ENCODE assay signal across 13 cellular contexts in genomic region chr9:93128715-93129224, GRCh38. TPM values are rescaled to one million over a fixed set of nuclear protein-coding genes. Genes with fewer than 3 reads are reported as not detected.
DNase-seq lines count a peak whose midpoint lies in the region; ATAC-seq, FAIRE-seq and TF ChIP-seq lines count a peak whose summit lies in the region.
"Had no signal": no experiment of that assay in that cellular context is flagged by ENCODE, and none has a peak within 500 bp of the region (broad histone marks: within the 10 kb centered on the region; RNA-seq: fewer than 3 reads in every experiment).

No MANE protein-coding gene starts in this region.

- CTCF ChIA-PET in activated CD4-positive, alpha-beta T cell treated with anti-CD3 and anti-CD28 coated beads for 36 hours (lab: Charles Lee), result interaction anchor here (2.5 kb wide), 1 partner anchor 20 kb away, joined by 12 read pairs; no protein-coding TSS in a partner anchor
- CTCF ChIA-PET in RWPE1 (lab: Yijun Ruan, JAX) (interaction anchor here (1.4 kb wide), 1 partner anchor 9 kb away, joined by 4 read pairs; no protein-coding TSS in a partner anchor), endothelial cell of umbilical vein (lab: Charles Lee) (interaction anchor here (0.9 to 5.7 kb wide), 8 partner anchors 9 to 125 kb away, joined by 3 to 52 read pairs (median 5); partner anchors contain the start of gene CARD19)

- H3K79me2 ChIP-seq in endothelial cell of umbilical vein (ENCODE audit: control insufficient read depth, insufficient read depth, low read length), result peaks cover 13% of the 10 kb centered on the region

- H3K9me1 ChIP-seq in endothelial cell of umbilical vein (replicated peaks; ENCODE audit: control insufficient read depth, extremely low read depth, insufficient read depth, low read length), result no peaks in the 10 kb centered on the region

- POLR2A ChIA-PET in activated CD4-positive, alpha-beta T cell treated with anti-CD3 and anti-CD28 coated beads for 36 hours (lab: Charles Lee), result no interaction called here
- POLR2A ChIA-PET in RWPE1 (lab: Yijun Ruan, JAX; ENCODE audit: low non-redundant PET), result no interaction called here
- POLR2A ChIA-PET in endothelial cell of umbilical vein (lab: Charles Lee), result interaction anchor here (1.5 to 1.8 kb wide), 2 partner anchors 9 to 438 kb away, joined by 3 to 9 read pairs; no protein-coding TSS in a partner anchor

- H3K9me3 ChIP-seq in endothelial cell of umbilical vein (replicated peaks; ENCODE audit: control insufficient read depth, insufficient read depth, low read length) (no peaks in the 10 kb centered on the region), skeletal muscle tissue (ENCODE audit: control insufficient read depth in 3 of 3, low read length in 3 of 3) (no peaks in the 10 kb centered on the region)

- FAIRE-seq in endothelial cell of umbilical vein (lab: Jason Lieb, UNC), result no peak
- FAIRE-seq: A204.1 had no signal

- H3K4me1 ChIP-seq in endothelial cell of umbilical vein (ENCODE audit: control insufficient read depth, extremely low read depth, insufficient read depth, low read length), result peaks cover 65% of the 10 kb centered on the region
- peaks cover 70 to 77% (median 75%) of the 10 kb centered on the region in 3 donors for H3K4me1 ChIP-seq in skeletal muscle tissue (ENCODE audit: control insufficient read depth in 3 of 3, insufficient read depth in 3 of 3, low read length in 3 of 3)

- no TSS peak for BruUV-seq in endothelial cell of umbilical vein (replicated peaks; lab: Mats Ljungman, UMichigan)

- intact Hi-C loops in activated CD4-positive, alpha-beta T cell treated with anti-CD3 and anti-CD28 coated beads for 36 hours (cut with DNase I, micrococcal nuclease), result no loop called here
- intact Hi-C loops in endothelial cell of umbilical vein (cut with micrococcal nuclease), result loop anchor here (1.0 kb wide), 1 partner anchor 8 kb away; no protein-coding TSS in a partner anchor

- H3K27ac ChIP-seq in RWPE1, result peak overlapping the region; percentile 94
- peak overlapping the region; percentile 51 for H3K27ac ChIP-seq in endothelial cell of umbilical vein (ENCODE audit: insufficient read depth, low read depth, low read length)
- H3K27ac ChIP-seq in skeletal muscle tissue (ENCODE audit: low read depth, low read length), result peak overlapping the region; percentile 70
- H3K27ac ChIP-seq: cardiac muscle cell had no signal

- no peak for DNase-seq in activated CD4-positive, alpha-beta T cell treated with anti-CD3 and anti-CD28 coated beads for 36 hours
- no peak for DNase-seq in activated CD4-positive, alpha-beta T cell treated with anti-CD3 and anti-CD28 coated beads for 4 hours
- DNase-seq in RWPE1 (ENCODE audit: low spot score) (no peak), endothelial cell of umbilical vein (ENCODE audit: low read depth, low spot score) (no peak), H7 (no peak), NOMO-1 treated with dmso at 0.1 percent for 144 hours (lab: John Stamatoyannopoulos, UW; ENCODE audit: unreplicated experiment) (no peak)
- DNase-seq: KBM-7, NCI-H146, NCI-H510A treated with DMSO at 0.1 percent for 48 hours had no signal

- H2AFZ ChIP-seq in endothelial cell of umbilical vein (ENCODE audit: low read depth, low read length), result no peak overlapping the region

- TF ChIP-seq POLR2A in endothelial cell of umbilical vein (IDR thresholded peaks at IDR 0.05; ENCODE audit: low read depth, low read length), result no peak

- no peaks in the 10 kb centered on the region for H3K27me3 Mint-ChIP-seq in activated CD4-positive, alpha-beta T cell treated with anti-CD3 and anti-CD28 coated beads for 36 hours

- no peak overlapping the region for H3K4me3 Mint-ChIP-seq in activated CD4-positive, alpha-beta T cell treated with anti-CD3 and anti-CD28 coated beads for 36 hours

- H3K36me3 ChIP-seq in endothelial cell of umbilical vein (ENCODE audit: control insufficient read depth in 2 of 2, extremely low read depth in 1 of 2, insufficient read depth in 2 of 2, low read length in 2 of 2) (peaks cover 0 to 8% of the 10 kb centered on the region in 2 experiments), skeletal muscle tissue (ENCODE audit: control insufficient read depth in 3 of 3, insufficient read depth in 3 of 3, low read length in 3 of 3) (peaks cover 8 to 15% (median 11%) of the 10 kb centered on the region in 3 donors), H7 (replicated peaks; ENCODE audit: control insufficient read depth, insufficient read depth, low read length) (peaks cover under 1% of the 10 kb centered on the region)
- H3K36me3 ChIP-seq: cardiac muscle cell had no signal

- peaks cover 36% of the 10 kb centered on the region for H3K36me3 Mint-ChIP-seq in activated CD4-positive, alpha-beta T cell treated with anti-CD3 and anti-CD28 coated beads for 36 hours (ENCODE audit: low read depth)

- H3K4me3 ChIP-seq in endothelial cell of umbilical vein (replicated peaks in 1 of 3; ENCODE audit: insufficient read depth in 1 of 3, low read depth in 1 of 3, low read length in 3 of 3) (no peak overlapping the region), skeletal muscle tissue (ENCODE audit: low read length in 3 of 3) (no peak overlapping the region), H7 (ENCODE audit: insufficient read depth, low read depth, low read length) (no peak overlapping the region)
- H3K4me3 ChIP-seq: cardiac muscle cell had no signal

- H3K9ac ChIP-seq in endothelial cell of umbilical vein (replicated peaks; ENCODE audit: extremely low read depth, insufficient read depth, low read length) (no peak overlapping the region), skeletal muscle tissue (ENCODE audit: low read depth in 1 of 3, low read length in 3 of 3) (peak overlapping the region in 2 of 3 donors; percentile 61 to 66)

- peaks cover 67% of the 10 kb centered on the region for H3K4me1 Mint-ChIP-seq in activated CD4-positive, alpha-beta T cell treated with anti-CD3 and anti-CD28 coated beads for 36 hours

- ATAC-seq in activated CD4-positive, alpha-beta T cell treated with anti-CD3 and anti-CD28 coated beads for 36 hours, result no peak
- ATAC-seq in HG02588 (IDR thresholded peaks at IDR 0.05; ENCODE audit: unreplicated experiment), result no peak

- H3K9me3 Mint-ChIP-seq in activated CD4-positive, alpha-beta T cell treated with anti-CD3 and anti-CD28 coated beads for 36 hours (ENCODE audit: low read depth), result no peaks in the 10 kb centered on the region

- dilution Hi-C loops in endothelial cell of umbilical vein (cut with MboI; ENCODE audit: extremely low pct_ligation_motif_present, low sequenced_read_pairs), result no loop called here

- TF ChIP-seq CTCF in RWPE1 (conservative IDR thresholded peaks at IDR 0.05; ENCODE audit: low read depth) (no peak), endothelial cell of umbilical vein (IDR thresholded peaks at IDR 0.05; ENCODE audit: extremely low read depth in 1 of 2, insufficient read depth in 1 of 2, low read depth in 1 of 2, low read length in 2 of 2) (no peak)

- H3K4me2 ChIP-seq in endothelial cell of umbilical vein (ENCODE audit: insufficient read depth, low read length), result no peak overlapping the region

- peak overlapping the region; percentile 59 for H3K27ac Mint-ChIP-seq in activated CD4-positive, alpha-beta T cell treated with anti-CD3 and anti-CD28 coated beads for 36 hours

- H4K20me1 ChIP-seq in endothelial cell of umbilical vein (replicated peaks; ENCODE audit: control insufficient read depth, extremely low read depth, insufficient read depth, low read length), result no peaks in the 10 kb centered on the region

- no peaks in the 10 kb centered on the region for H3K27me3 ChIP-seq in endothelial cell of umbilical vein (ENCODE audit: control insufficient read depth in 2 of 2, insufficient read depth in 2 of 2, low read length in 2 of 2)
- H3K27me3 ChIP-seq in skeletal muscle tissue (ENCODE audit: control insufficient read depth in 3 of 3, insufficient read depth in 3 of 3, low read length in 3 of 3), result no peaks in the 10 kb centered on the region
- H3K27me3 ChIP-seq in H7 (ENCODE audit: control insufficient read depth, insufficient read depth, low read length), result no peaks in the 10 kb centered on the region
- H3K27me3 ChIP-seq: cardiac muscle cell had no signal

RNA-seq across cellular contexts. Expression of gene NINJ1, which starts 5.3 kb away (rescaled TPM):
- total RNA-seq in activated CD4-positive, alpha-beta T cell treated with anti-CD3 and anti-CD28 coated beads for 36 hours, result 100 to 1,000 TPM in 1 of 2 experiments, 10 to 100 TPM in 1; 77.4 to 108 TPM
- 31.5 and 42.2 TPM in 2 replicates for total RNA-seq in endothelial cell of umbilical vein
- 57.7 and 75.4 TPM in 2 replicates for polyA plus RNA-seq in endothelial cell of umbilical vein
- polyA plus RNA-seq in endothelial cell of umbilical vein (2011; cell fraction: cytosol; rRNA removed), result 41.6 and 45.2 TPM in 2 replicates
- 13.5 and 16.1 TPM in 2 replicates for polyA plus RNA-seq in endothelial cell of umbilical vein (2011; cell fraction: nucleus; rRNA removed)
- 47.0 and 62.3 TPM in 2 replicates for polyA plus RNA-seq in endothelial cell of umbilical vein (2012)
- 17.9 and 23.1 TPM in 2 replicates for polyA minus RNA-seq in endothelial cell of umbilical vein
- polyA minus RNA-seq in endothelial cell of umbilical vein (2011; cell fraction: cytosol; rRNA and poly(A)+ RNA removed), result 9.3 TPM
- polyA minus RNA-seq in endothelial cell of umbilical vein (2011; cell fraction: nucleus; rRNA and poly(A)+ RNA removed), result 6.6 and 11.2 TPM in 2 replicates
- 20.9 TPM for total RNA-seq in skeletal muscle tissue
- total RNA-seq in H7 (2014; rRNA removed; shearing (Covaris generic)), result 44.6 and 45.3 TPM in 2 replicates

RNA-seq across cellular contexts. Expression of gene CARD19, which starts 32.8 kb away (rescaled TPM):
- total RNA-seq in activated CD4-positive, alpha-beta T cell treated with anti-CD3 and anti-CD28 coated beads for 36 hours, result 10 to 100 TPM; 39.6 to 44.4 TPM
- total RNA-seq in endothelial cell of umbilical vein (45.7 and 58.4 TPM in 2 replicates), skeletal muscle tissue (24.5 TPM)
- 148 and 238 TPM in 2 replicates for polyA plus RNA-seq in endothelial cell of umbilical vein
- 73.7 and 99.6 TPM in 2 replicates for polyA plus RNA-seq in endothelial cell of umbilical vein (2011; cell fraction: cytosol; rRNA removed)
- 77.8 and 80.0 TPM in 2 replicates for polyA plus RNA-seq in endothelial cell of umbilical vein (2011; cell fraction: nucleus; rRNA removed)
- 44.0 and 78.6 TPM in 2 replicates for polyA plus RNA-seq in endothelial cell of umbilical vein (2012)
- polyA minus RNA-seq in endothelial cell of umbilical vein, result 25.4 and 36.1 TPM in 2 replicates
- polyA minus RNA-seq in endothelial cell of umbilical vein (2011; cell fraction: cytosol; rRNA and poly(A)+ RNA removed), result 7.7 TPM
- polyA minus RNA-seq in endothelial cell of umbilical vein (2011; cell fraction: nucleus; rRNA and poly(A)+ RNA removed), result 18.2 and 21.8 TPM in 2 replicates
- total RNA-seq in H7 (2014; rRNA removed; shearing (Covaris generic)), result 46.5 and 69.8 TPM in 2 replicates

RNA-seq across cellular contexts. Expression of gene WNK2, which starts 55.2 kb away (rescaled TPM):
- total RNA-seq in activated CD4-positive, alpha-beta T cell treated with anti-CD3 and anti-CD28 coated beads for 36 hours, result 1 to 10 TPM; 3.3 to 4.6 TPM
- total RNA-seq in endothelial cell of umbilical vein (not detected in 2 replicates), skeletal muscle tissue (4.7 TPM)
- polyA plus RNA-seq in endothelial cell of umbilical vein, result not detected in 2 replicates
- not detected in 2 replicates for polyA plus RNA-seq in endothelial cell of umbilical vein (2011; cell fraction: cytosol; rRNA removed)
- not detected in 2 replicates for polyA plus RNA-seq in endothelial cell of umbilical vein (2011; cell fraction: nucleus; rRNA removed)
- 0.05 TPM in 1 of 2 replicates, not detected in the other for polyA plus RNA-seq in endothelial cell of umbilical vein (2012)
- polyA minus RNA-seq in endothelial cell of umbilical vein, result not detected in 2 replicates
- 5.7 TPM for polyA minus RNA-seq in endothelial cell of umbilical vein (2011; cell fraction: cytosol; rRNA and poly(A)+ RNA removed)
- polyA minus RNA-seq in endothelial cell of umbilical vein (2011; cell fraction: nucleus; rRNA and poly(A)+ RNA removed), result not detected in 2 replicates
- total RNA-seq in H7 (2014; rRNA removed; shearing (Covaris generic)), result 13.3 and 29.5 TPM in 2 replicates
